Comparison of ENCODE assay signal across 10 cellular contexts in the genomic region with DNA sequence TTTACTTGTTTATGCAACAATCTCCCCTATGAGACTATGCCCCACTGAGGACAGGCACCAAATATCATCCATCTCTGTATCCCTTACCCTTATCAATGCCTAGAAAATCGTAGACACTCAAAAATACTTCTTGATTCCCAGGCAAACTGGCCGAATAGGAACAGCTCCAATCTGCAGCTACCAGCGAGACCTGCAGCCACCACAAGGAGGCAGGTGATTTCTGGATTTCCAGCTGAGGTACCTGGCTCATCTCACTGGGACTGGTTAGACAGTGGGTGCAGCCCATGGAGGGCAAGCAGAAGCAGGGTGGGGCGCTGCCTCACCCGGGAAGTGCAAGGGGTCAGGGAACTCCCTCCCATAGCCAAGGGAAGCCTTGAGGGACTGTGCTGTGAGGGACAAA. TPM values are rescaled to one million over a fixed set of nuclear protein-coding genes. Genes with fewer than 3 reads are reported as not detected.
A peak's percentile ranks its signal among the peaks of the same experiment; 100 is the strongest.
DNase-seq lines count a peak whose midpoint lies in the region; TF ChIP-seq lines count a peak whose summit lies in the region.
"Had no signal": no experiment of that assay in that cellular context is flagged by ENCODE, and none has a peak within 500 bp of the region (broad histone marks: within the 10 kb centered on the region; RNA-seq: fewer than 3 reads in every experiment).

No MANE protein-coding gene starts in this region.

- no TSS peak for BruUV-seq in PC-9 (replicated peaks; lab: Mats Ljungman, UMichigan)

- TF ChIP-seq CTCF in GM12864 (IDR thresholded peaks at IDR 0.05; ENCODE audit: low read depth, low read length, missing control alignments), result peak; percentile 20
- peak; percentile 34; the same call in 1 of the 2 replicates for TF ChIP-seq CTCF in PC-9 (conservative IDR thresholded peaks at IDR 0.05)
- peak; percentile 41 for TF ChIP-seq CTCF in fibroblast of mammary gland (conservative IDR thresholded peaks at IDR 0.05; ENCODE audit: control insufficient read depth, insufficient read depth, low read depth, low read length)
- peak; percentile 58 for TF ChIP-seq CTCF in progenitor cell of endocrine pancreas (IDR thresholded peaks at IDR 0.05; ENCODE audit: unreplicated experiment)

- no peak overlapping the region for H3K4me2 ChIP-seq in PC-9

- H3K4me3 ChIP-seq in GM12864 (ENCODE audit: low read depth, low read length) (no peak overlapping the region), PC-9 (no peak overlapping the region), fibroblast of mammary gland (ENCODE audit: control insufficient read depth, low read depth, low read length) (no peak overlapping the region)
- H3K4me3 ChIP-seq: psoas muscle had no signal

- H3K27me3 ChIP-seq in PC-9 (ENCODE audit: insufficient read depth, low read depth), result no peaks in the 10 kb centered on the region

- H3K4me3 Mint-ChIP-seq in progenitor cell of endocrine pancreas (ENCODE audit: low read depth), result no peak overlapping the region
- H3K4me3 Mint-ChIP-seq in activated CD4-positive, alpha-beta T cell treated with anti-CD3 and anti-CD28 coated beads, Interleukin-2, amount 10 ng/mL, durations not matched to agents 24 days and 14 days, result no peak overlapping the region
- H3K4me3 Mint-ChIP-seq: activated T-helper 1 cell treated with anti-CD3 and anti-CD28 coated beads, Interleukin-12 subunit alpha, Interleukin-12 subunit beta, Interleukin-2, Interleukin-4 antibody, amounts not matched to agents 30 ng/mL and 10 ng/mL and 1 ng/mL, durations not matched to agents 14 hours and 24 hours and 36 hours had no signal

- no peaks in the 10 kb centered on the region for H3K9me2 ChIP-seq in PC-9 (ENCODE audit: insufficient read depth)

- no peaks in the 10 kb centered on the region for H3K4me1 ChIP-seq in PC-9 (replicated peaks; ENCODE audit: insufficient read depth)
- H3K4me1 ChIP-seq: psoas muscle had no signal

- no peaks in the 10 kb centered on the region for H3K36me3 ChIP-seq in PC-9 (ENCODE audit: low read depth)

- no peaks in the 10 kb centered on the region for H3K9me3 Mint-ChIP-seq in progenitor cell of endocrine pancreas (ENCODE audit: low read depth)
- no peaks in the 10 kb centered on the region for H3K9me3 Mint-ChIP-seq in activated CD4-positive, alpha-beta T cell treated with anti-CD3 and anti-CD28 coated beads, Interleukin-2, amount 10 ng/mL, durations not matched to agents 24 days and 14 days
- H3K9me3 Mint-ChIP-seq: activated T-helper 1 cell treated with anti-CD3 and anti-CD28 coated beads, Interleukin-12 subunit alpha, Interleukin-12 subunit beta, Interleukin-2, Interleukin-4 antibody, amounts not matched to agents 30 ng/mL and 10 ng/mL and 1 ng/mL, durations not matched to agents 14 hours and 24 hours and 36 hours had no signal

- H4K20me1 ChIP-seq in PC-9 (ENCODE audit: insufficient read depth), result no peaks in the 10 kb centered on the region

- H3F3A ChIP-seq in PC-9 (ENCODE audit: insufficient read depth, low read depth), result no peaks in the 10 kb centered on the region

- intact Hi-C loops in PC-9 (cut with micrococcal nuclease; ENCODE audit: unreplicated experiment), result no loop called here
- intact Hi-C loops in activated CD4-positive, alpha-beta T cell treated with anti-CD3 and anti-CD28 coated beads, Interleukin-2, amount 10 ng/mL, durations not matched to agents 24 days and 14 days (cut with micrococcal nuclease), result no loop called here

- CTCF ChIA-PET in PC-9 (lab: Charles Lee), result interaction anchor here (0.5 to 0.8 kb wide), 5 partner anchors 12 to 1942 kb away, joined by 3 to 9 read pairs (median 3); partner anchors contain the start of gene KIF20B

- peaks cover 32% of the 10 kb centered on the region for H3K27me3 Mint-ChIP-seq in progenitor cell of endocrine pancreas
- peaks cover 35% of the 10 kb centered on the region for H3K27me3 Mint-ChIP-seq in activated CD4-positive, alpha-beta T cell treated with anti-CD3 and anti-CD28 coated beads, Interleukin-2, amount 10 ng/mL, durations not matched to agents 24 days and 14 days

- H3K4me1 Mint-ChIP-seq in progenitor cell of endocrine pancreas (ENCODE audit: low read depth), result no peaks in the 10 kb centered on the region
- H3K4me1 Mint-ChIP-seq in activated CD4-positive, alpha-beta T cell treated with anti-CD3 and anti-CD28 coated beads, Interleukin-2, amount 10 ng/mL, durations not matched to agents 24 days and 14 days, result no peaks in the 10 kb centered on the region

- POLR2A ChIA-PET in PC-9 (lab: Charles Lee; ENCODE audit: unreplicated experiment), result no interaction called here

- H2AFZ ChIP-seq in PC-9, result no peak overlapping the region

- H3K79me2 ChIP-seq in PC-9 (ENCODE audit: low read depth), result no peaks in the 10 kb centered on the region

- DNase-seq in GM12864 (ENCODE audit: low read depth) (no peak), PC-9 (peak in 1 of 2 experiments; percentile 20), fibroblast of mammary gland (ENCODE audit: low read depth) (no peak), progenitor cell of endocrine pancreas (ENCODE audit: low spot score, unreplicated experiment) (no peak), NCI-H446 treated with DMSO at 0.1 percent for 48 hours (lab: John Stamatoyannopoulos, UW) (no peak), SKM-1 treated with dmso at 0.1 percent for 144 hours (lab: John Stamatoyannopoulos, UW; ENCODE audit: unreplicated experiment) (no peak)
- no peak for DNase-seq in activated CD4-positive, alpha-beta T cell treated with anti-CD3 and anti-CD28 coated beads, Interleukin-2, amount 10 ng/mL, durations not matched to agents 24 days and 14 days
- DNase-seq: NCI-H774, psoas muscle had no signal

- no peaks in the 10 kb centered on the region for H3K9me3 ChIP-seq in PC-9 (ENCODE audit: insufficient read depth, low read depth)
- H3K9me3 ChIP-seq: psoas muscle had no signal

- no peaks in the 10 kb centered on the region for H3K36me3 Mint-ChIP-seq in progenitor cell of endocrine pancreas (ENCODE audit: insufficient read depth)
- no peaks in the 10 kb centered on the region for H3K36me3 Mint-ChIP-seq in activated CD4-positive, alpha-beta T cell treated with anti-CD3 and anti-CD28 coated beads, Interleukin-2, amount 10 ng/mL, durations not matched to agents 24 days and 14 days (ENCODE audit: low read depth)

- no peak overlapping the region for H3K27ac ChIP-seq in PC-9
- H3K27ac ChIP-seq: psoas muscle had no signal

- H3K27ac Mint-ChIP-seq in progenitor cell of endocrine pancreas, result no peak overlapping the region
- no peak overlapping the region for H3K27ac Mint-ChIP-seq in activated CD4-positive, alpha-beta T cell treated with anti-CD3 and anti-CD28 coated beads, Interleukin-2, amount 10 ng/mL, durations not matched to agents 24 days and 14 days
- H3K27ac Mint-ChIP-seq: activated T-helper 1 cell treated with anti-CD3 and anti-CD28 coated beads, Interleukin-12 subunit alpha, Interleukin-12 subunit beta, Interleukin-2, Interleukin-4 antibody, amounts not matched to agents 30 ng/mL and 10 ng/mL and 1 ng/mL, durations not matched to agents 14 hours and 24 hours and 36 hours had no signal

RNA-seq across cellular contexts. Expression of gene PPP1R3C, which starts 10.8 kb away (rescaled TPM):
- total RNA-seq in PC-9 (2021), result 1.5 and 1.8 TPM in 2 replicates
- total RNA-seq in progenitor cell of endocrine pancreas, result 29.5 and 30.0 TPM in 2 replicates
- total RNA-seq in activated CD4-positive, alpha-beta T cell treated with anti-CD3 and anti-CD28 coated beads, Interleukin-2, amount 10 ng/mL, durations not matched to agents 24 days and 14 days, result 0.14 and 0.21 TPM in 2 replicates
- total RNA-seq: activated T-helper 1 cell treated with anti-CD3 and anti-CD28 coated beads, Interleukin-12 subunit alpha, Interleukin-12 subunit beta, Interleukin-2, Interleukin-4 antibody, amounts not matched to agents 30 ng/mL and 10 ng/mL and 1 ng/mL, durations not matched to agents 14 hours and 24 hours and 36 hours had no signal

Comparison
In these comparisons a context has a peak if more than half of its experiments do, and no peak if none do; other contexts are left out.
1. RNA of gene PPP1R3C, which starts 10.8 kb away (total RNA-seq): 29.5 to 30.0 TPM in progenitor cell of endocrine pancreas; 1.5 to 1.8 TPM in PC-9 and 0.14 to 0.21 TPM in activated CD4-positive, alpha-beta T cell treated with anti-CD3 and anti-CD28 coated beads, Interleukin-2, amount 10 ng/mL, durations not matched to agents 24 days and 14 days; every median in the first group is over 10 times any median in the second.
2. Peak in every context shown above with its lines, with median percentiles within 50 percentile points of each other: CTCF ChIP-seq.